In genomic region chr14:88613552-88614010, GRCh38 we compare ENCODE assay signal across 10 cellular contexts. TPM values are rescaled to one million over a fixed set of nuclear protein-coding genes. Genes with fewer than 3 reads are reported as not detected.
DNase-seq lines count a peak whose midpoint lies in the region; ATAC-seq, FAIRE-seq and TF ChIP-seq lines count a peak whose summit lies in the region.
"Had no signal": no experiment of that assay in that cellular context is flagged by ENCODE, and none has a peak within 500 bp of the region (broad histone marks: within the 10 kb centered on the region; RNA-seq: fewer than 3 reads in every experiment).

No MANE protein-coding gene starts in this region.

- H3K36me3 Mint-ChIP-seq in natural killer cell, result peaks cover 44% of the 10 kb centered on the region

- TF ChIP-seq CTCF in LNCaP clone FGC (IDR thresholded peaks at IDR 0.05; ENCODE audit: control insufficient read depth, extremely low read depth, insufficient read depth), result no peak
- no peak for TF ChIP-seq CTCF in mammary epithelial cell (conservative IDR thresholded peaks at IDR 0.05 in 1 of 2, IDR thresholded peaks at IDR 0.05 in 1 of 2; ENCODE audit: extremely low read depth in 1 of 2, insufficient read depth in 1 of 2, low read depth in 1 of 2, low read length in 2 of 2)
- no peak for TF ChIP-seq CTCF in pancreas (IDR thresholded peaks at IDR 0.05)
- TF ChIP-seq CTCF in natural killer cell (IDR thresholded peaks at IDR 0.05), result no peak

- H3K9ac ChIP-seq in mammary epithelial cell (ENCODE audit: insufficient read depth, low read length), result no peak overlapping the region

- H3K9me3 ChIP-seq in mammary epithelial cell (replicated peaks; ENCODE audit: insufficient read depth, low read length) (no peaks in the 10 kb centered on the region), pancreas (no peaks in the 10 kb centered on the region)
- H3K9me3 ChIP-seq: esophagus muscularis mucosa had no signal

- H3K4me1 ChIP-seq in mammary epithelial cell (ENCODE audit: insufficient read depth, low read length) (peaks cover 51% of the 10 kb centered on the region), pancreas (peaks cover 7 to 23% (median 18%) of the 10 kb centered on the region in 3 donors)

- DNase-seq in LNCaP clone FGC (ENCODE audit: low read depth) (peak; percentile 42), mammary epithelial cell (peak; percentile 88), pancreas (peak in 4 of 6 donors; percentile 30 to 63 (median 44)), natural killer cell (no peak)

- no peaks in the 10 kb centered on the region for H3K9me3 Mint-ChIP-seq in natural killer cell

- H3K27ac ChIP-seq in mammary epithelial cell (ENCODE audit: insufficient read depth, low read depth, low read length) (peak overlapping the region; percentile 43), pancreas (peak overlapping the region; percentile 10 to 51 (median 28))

- CTCF ChIA-PET in mammary epithelial cell (lab: Charles Lee; ENCODE audit: low non-redundant PET), result interaction anchor here (0.6 kb wide), 1 partner anchor 1376 kb away, joined by 6 read pairs; no protein-coding TSS in a partner anchor

- H3K4me2 ChIP-seq in mammary epithelial cell (ENCODE audit: insufficient read depth, low read depth, low read length), result peak overlapping the region; percentile 3

- no peak overlapping the region for H3K27ac Mint-ChIP-seq in natural killer cell

- 3% methylated on average over 5 of the region's 5 CpGs for WGBS in mammary epithelial cell (ENCODE audit: low coverage, missing lambda C conversion rate)
- 22 to 23% methylated on average over 5 of the region's 5 CpGs for WGBS in pancreas, 2 donors

- in situ Hi-C loops in mammary epithelial cell (cut with MboI; ENCODE audit: low sequenced_read_pairs in 2 of 2), result no loop called here

- H3K4me1 Mint-ChIP-seq in natural killer cell, result peaks cover 10 to 11% of the 10 kb centered on the region in 2 donors

- ATAC-seq in GM18867 (IDR thresholded peaks at IDR 0.05; ENCODE audit: unreplicated experiment) (peak; percentile 47), pancreas (peak; percentile 92 to 95 (median 94)), GM18498 (IDR thresholded peaks at IDR 0.05; ENCODE audit: unreplicated experiment) (no peak), natural killer cell (no peak), GM21737 (IDR thresholded peaks at IDR 0.05; ENCODE audit: unreplicated experiment) (no peak), HG03108 (IDR thresholded peaks at IDR 0.05; ENCODE audit: unreplicated experiment) (no peak)

- no peak overlapping the region for H2AFZ ChIP-seq in mammary epithelial cell (ENCODE audit: low read depth, low read length)

- no peak overlapping the region for H3K4me3 Mint-ChIP-seq in natural killer cell

- H3K27me3 ChIP-seq in mammary epithelial cell (ENCODE audit: insufficient read depth, low read length), result no peaks in the 10 kb centered on the region
- no peaks in the 10 kb centered on the region for H3K27me3 ChIP-seq in pancreas
- H3K27me3 ChIP-seq: esophagus muscularis mucosa had no signal

- intact Hi-C loops in mammary epithelial cell (cut with micrococcal nuclease), result no loop called here
- intact Hi-C loops in pancreas (cut with DNase I), result no loop called here
- intact Hi-C loops in natural killer cell (cut with micrococcal nuclease), result no loop called here

- no peaks in the 10 kb centered on the region for H3K27me3 Mint-ChIP-seq in natural killer cell (ENCODE audit: low read depth in 2 of 2)

- H3K36me3 ChIP-seq in mammary epithelial cell (ENCODE audit: insufficient read depth, low read length), result peaks cover 28% of the 10 kb centered on the region
- H3K36me3 ChIP-seq in pancreas, result peaks cover 0 to 30% (median 12%) of the 10 kb centered on the region in 3 donors

- H4K20me1 ChIP-seq in mammary epithelial cell (ENCODE audit: insufficient read depth, low read length), result no peaks in the 10 kb centered on the region

- no peaks in the 10 kb centered on the region for H3K79me2 ChIP-seq in mammary epithelial cell (ENCODE audit: insufficient read depth, low read length)

- BruUV-seq in mammary epithelial cell (replicated peaks; lab: Mats Ljungman, UMichigan), result no TSS peak

- no peak overlapping the region for H3K4me3 ChIP-seq in LNCaP clone FGC (ENCODE audit: low read depth, low read length)
- H3K4me3 ChIP-seq in mammary epithelial cell (replicated peaks in 1 of 3; ENCODE audit: insufficient read depth in 1 of 3, low read depth in 2 of 3, low read length in 3 of 3), result no peak overlapping the region
- H3K4me3 ChIP-seq in pancreas, result no peak overlapping the region
- H3K4me3 ChIP-seq: esophagus muscularis mucosa had no signal

- no peak for FAIRE-seq in pancreas (lab: Jason Lieb, UNC)
- FAIRE-seq: H1 had no signal

- dilution Hi-C loops in mammary epithelial cell (cut with HindIII; ENCODE audit: low sequenced_read_pairs), result no loop called here

RNA-seq across cellular contexts. Expression of gene ZC3H14, which starts 50.7 kb away (rescaled TPM):
- 10 to 100 TPM; 60.7 to 70.3 TPM for total RNA-seq in mammary epithelial cell
- polyA plus RNA-seq in mammary epithelial cell, result 79.0 TPM
- 84.2 TPM for polyA minus RNA-seq in mammary epithelial cell
- 10 to 100 TPM; 25.5 to 37.1 (median 29.8) TPM for total RNA-seq in pancreas
- 10 to 100 TPM; 16.2 to 27.6 TPM for polyA plus RNA-seq in pancreas
- total RNA-seq in natural killer cell, result 10 to 100 TPM; 44.1 to 54.5 (median 53.4) TPM

RNA-seq across cellular contexts. Expression of gene PTPN21, which starts 58.8 kb away (rescaled TPM):
- total RNA-seq in mammary epithelial cell (10 to 100 TPM; 10.0 to 22.8 TPM), pancreas (10 to 100 TPM; 10.1 to 13.6 (median 11.0) TPM), natural killer cell (under 1 TPM in 1 of 3 donors, not detected in 2; 0.15 TPM)
- polyA plus RNA-seq in mammary epithelial cell (6.5 TPM), pancreas (1 to 10 TPM; 5.0 to 7.2 TPM)
- polyA minus RNA-seq in mammary epithelial cell, result 12.2 TPM

Comparison
In these comparisons a context has a peak if more than half of its experiments do, and no peak if none do; other contexts are left out.
1. ATAC-seq: peak in GM18867 (single experiment) and pancreas (4 of 4); none in GM18498 (single experiment), natural killer cell (0 of 3), GM21737 (single experiment) and HG03108 (single experiment).
2. RNA of gene PTPN21, which starts 58.8 kb away (total RNA-seq): 10.0 to 22.8 TPM in mammary epithelial cell and 10.1 to 13.6 TPM in pancreas; 0.15 TPM in natural killer cell; every median in the first group is over 4 times any median in the second.